ENCODE assay signal across 16 cellular contexts in genomic region chr2:241568738-241569137, GRCh38.
"Had no signal": no experiment of that assay in that cellular context is flagged by ENCODE, and none has a peak within 500 bp of the region (broad histone marks: within the 10 kb centered on the region; RNA-seq: fewer than 3 reads in every experiment).

No MANE protein-coding gene starts in this region.

- DNase-seq: activated CD4-positive, alpha-beta T cell treated with anti-CD3 and anti-CD28 coated beads, Interleukin-2, amount 10 ng/mL, durations not matched to agents 24 days and 14 days; activated CD4-positive, CD25-positive, alpha-beta regulatory T cell; activated CD8-positive, alpha-beta memory T cell treated with anti-CD3 and anti-CD28 coated beads, Interleukin-2, amount 50 U/mL, for 48 hours; activated gamma-delta T cell; activated T-cell treated with anti-CD3 and anti-CD28 coated beads, Interleukin-2, amount 50 U/mL, for 72 hours; glutamatergic neuron; left cardiac atrium; stimulated activated CD4-positive, alpha-beta T cell treated with anti-CD3 and anti-CD28 coated beads, Interleukin-15, amount 100 ng/mL, for 24 hours; stimulated activated CD4-positive, alpha-beta T cell treated with anti-CD3 and anti-CD28 coated beads, Interleukin-4, amount 100 ng/mL, for 1 hour; stimulated activated naive CD4-positive, alpha-beta T cell had no signal

- H3K27ac ChIP-seq: lower lobe of right lung, neural progenitor cell, pancreas, tibial artery had no signal

- H2AFZ ChIP-seq: neural progenitor cell had no signal

- H3K4me3 ChIP-seq: esophagus muscularis mucosa, lower lobe of right lung, neural progenitor cell, pancreas, tibial artery had no signal

- H3K36me3 ChIP-seq: neural progenitor cell had no signal

- H3K9ac ChIP-seq: neural progenitor cell had no signal

- H3K27me3 ChIP-seq: esophagus muscularis mucosa, pancreas, tibial artery had no signal

- H3K4me2 ChIP-seq: neural progenitor cell had no signal

- H3K9me3 ChIP-seq: esophagus muscularis mucosa, lower lobe of right lung, pancreas, tibial artery had no signal

- ATAC-seq: activated naive CD4-positive, alpha-beta T cell treated with anti-CD3 and anti-CD28 coated beads, Interleukin-2, amount 50 U/mL, for 72 hours; activated T-cell treated with anti-CD3 and anti-CD28 coated beads, Interleukin-2, amount 50 U/mL, for 72 hours; left cardiac atrium; lower lobe of right lung; pancreas had no signal

- H3K4me1 ChIP-seq: lower lobe of right lung, pancreas had no signal
